12 cellular contexts compared by ENCODE assay signal in genomic region chr14:105025429-105025828, GRCh38. TPM values are rescaled to one million over a fixed set of nuclear protein-coding genes. Genes with fewer than 3 reads are reported as not detected.
DNase-seq lines count a peak whose midpoint lies in the region; ATAC-seq, FAIRE-seq and TF ChIP-seq lines count a peak whose summit lies in the region.
"Had no signal": no experiment of that assay in that cellular context is flagged by ENCODE, and none has a peak within 500 bp of the region (broad histone marks: within the 10 kb centered on the region; RNA-seq: fewer than 3 reads in every experiment).

No MANE protein-coding gene starts in this region.

- H3K4me1 ChIP-seq in foreskin keratinocyte (peaks cover 62% of the 10 kb centered on the region), HepG2 (ENCODE audit: insufficient read depth, low read length) (peaks cover 23% of the 10 kb centered on the region)

- peaks cover 57% of the 10 kb centered on the region for H3K4me1 Mint-ChIP-seq in stimulated activated naive CD8-positive, alpha-beta T cell treated with anti-CD3 and anti-CD28 coated beads, Interleukin-15, Interleukin-2, amounts not matched to agents 100 ng/mL and 50 ng/mL, for 24 hours (ENCODE audit: low read depth)
- H3K4me1 Mint-ChIP-seq in activated B cell treated with CpG ODN at 0.5 μM for 24 hours: peaks cover 37% of the 10 kb centered on the region

- 86% methylated on average over 6 of the region's 6 CpGs for whole genome bisulfite sequencing in HepG2 (ENCODE audit: low lambda C conversion rate)

- H3K27me3 Mint-ChIP-seq in stimulated activated naive CD8-positive, alpha-beta T cell treated with anti-CD3 and anti-CD28 coated beads, Interleukin-15, Interleukin-2, amounts not matched to agents 100 ng/mL and 50 ng/mL, for 24 hours: no peaks in the 10 kb centered on the region
- H3K27me3 Mint-ChIP-seq in activated B cell treated with CpG ODN at 0.5 μM for 24 hours: no peaks in the 10 kb centered on the region

- H3K36me3 ChIP-seq in HepG2 (replicated peaks in 1 of 2; ENCODE audit: control insufficient read depth in 1 of 2, insufficient read depth in 2 of 2, low read length in 2 of 2): no peaks in the 10 kb centered on the region
- H3K36me3 ChIP-seq: heart left ventricle had no signal

- peak overlapping the region; percentile 82 for H3K27ac Mint-ChIP-seq in stimulated activated naive CD8-positive, alpha-beta T cell treated with anti-CD3 and anti-CD28 coated beads, Interleukin-15, Interleukin-2, amounts not matched to agents 100 ng/mL and 50 ng/mL, for 24 hours
- peak overlapping the region; percentile 83 for H3K27ac Mint-ChIP-seq in activated B cell treated with CpG ODN at 0.5 μM for 24 hours
- H3K27ac Mint-ChIP-seq: progenitor cell of endocrine pancreas had no signal

- H3K27ac ChIP-seq in foreskin keratinocyte (peak overlapping the region; percentile 15), HepG2 (ENCODE audit: extremely low read length, insufficient read depth, low read length) (no peak overlapping the region)
- H3K27ac ChIP-seq: C4-2B had no signal

- no peaks in the 10 kb centered on the region for H4K20me1 ChIP-seq in HepG2 (ENCODE audit: insufficient read depth, low read length)

- no peak for TF ChIP-seq RAD21 in HepG2 (CRISPR knock-in tag; IDR thresholded peaks at IDR 0.05)

- H3K79me2 ChIP-seq in HepG2 (ENCODE audit: insufficient read depth, low read length): peaks cover 4% of the 10 kb centered on the region

- peaks cover 5% of the 10 kb centered on the region for H3K36me3 Mint-ChIP-seq in stimulated activated naive CD8-positive, alpha-beta T cell treated with anti-CD3 and anti-CD28 coated beads, Interleukin-15, Interleukin-2, amounts not matched to agents 100 ng/mL and 50 ng/mL, for 24 hours (ENCODE audit: low read depth)
- peaks cover 2% of the 10 kb centered on the region for H3K36me3 Mint-ChIP-seq in activated B cell treated with CpG ODN at 0.5 μM for 24 hours (ENCODE audit: low read depth)

- in situ Hi-C loops in HepG2 (cut with HindIII; ENCODE audit: extremely low pct_ligation_motif_present, low pct_unique_long_range_greater_than_20kb): no loop called here

- BruUV-seq in HepG2 (replicated peaks; lab: Mats Ljungman, UMichigan): no TSS peak

- no peak for FAIRE-seq in HepG2 (lab: Jason Lieb, UNC)

- POLR2A ChIA-PET in activated B cell treated with CpG ODN at 0.5 μM for 24 hours (lab: Charles Lee): interaction anchor here (1.0 to 3.1 kb wide), 3 partner anchors 36 to 50 kb away, joined by 3 to 12 read pairs (median 3); partner anchors contain the start of gene GPR132
- POLR2A ChIA-PET in HepG2 (lab: Yijun Ruan, JAX): no interaction called here

- TF ChIP-seq CTCF in activated B cell treated with CpG ODN at 0.5 μM for 24 hours (IDR thresholded peaks at IDR 0.05) (no peak), foreskin keratinocyte (conservative IDR thresholded peaks at IDR 0.05) (no peak), HepG2 (CRISPR knock-in tag; IDR thresholded peaks at IDR 0.05) (no peak), GM20000 (IDR thresholded peaks at IDR 0.05; ENCODE audit: extremely low read depth, missing control alignments) (no peak)

- no peak for ATAC-seq in stimulated activated naive CD8-positive, alpha-beta T cell treated with anti-CD3 and anti-CD28 coated beads, Interleukin-15, Interleukin-2, amounts not matched to agents 100 U/mL and 50 U/mL, for 24 hours
- ATAC-seq in activated B cell treated with CpG ODN at 0.5 μM for 24 hours (ENCODE audit: low read depth) (no peak), foreskin keratinocyte (no peak), HepG2 (no peak), HG03432 (IDR thresholded peaks at IDR 0.05; ENCODE audit: unreplicated experiment) (no peak)
- ATAC-seq: heart left ventricle had no signal

- H2AFZ ChIP-seq in HepG2 (ENCODE audit: low read length): no peak overlapping the region

- H3K9me3 Mint-ChIP-seq in stimulated activated naive CD8-positive, alpha-beta T cell treated with anti-CD3 and anti-CD28 coated beads, Interleukin-15, Interleukin-2, amounts not matched to agents 100 ng/mL and 50 ng/mL, for 24 hours: no peaks in the 10 kb centered on the region
- H3K9me3 Mint-ChIP-seq in activated B cell treated with CpG ODN at 0.5 μM for 24 hours: no peaks in the 10 kb centered on the region

- H3K4me3 Mint-ChIP-seq in stimulated activated naive CD8-positive, alpha-beta T cell treated with anti-CD3 and anti-CD28 coated beads, Interleukin-15, Interleukin-2, amounts not matched to agents 100 ng/mL and 50 ng/mL, for 24 hours: no peak overlapping the region
- H3K4me3 Mint-ChIP-seq in activated B cell treated with CpG ODN at 0.5 μM for 24 hours: peak overlapping the region; percentile 19

- no peak overlapping the region for H3K9ac ChIP-seq in HepG2 (ENCODE audit: insufficient read depth, low read depth, low read length)

- no peak overlapping the region for H3K4me3 ChIP-seq in HepG2 (replicated peaks in 1 of 3; ENCODE audit: insufficient read depth in 1 of 3, low read depth in 2 of 3, low read length in 3 of 3)
- H3K4me3 ChIP-seq: heart left ventricle had no signal

- TF ChIP-seq POLR2A in HepG2 (IDR thresholded peaks at IDR 0.05; ENCODE audit: insufficient read depth in 1 of 2, low read depth in 2 of 2, low read length in 2 of 2): no peak

- H3K27me3 ChIP-seq in foreskin keratinocyte (no peaks in the 10 kb centered on the region), HepG2 (ENCODE audit: control insufficient read depth in 1 of 2, insufficient read depth in 2 of 2, low read length in 2 of 2) (peaks cover 0 to 10% of the 10 kb centered on the region in 2 experiments; a peak in 3 of 5 replicates)

- no peak overlapping the region for H3K4me2 ChIP-seq in HepG2 (ENCODE audit: low read depth, low read length)

- CTCF ChIA-PET in activated B cell treated with CpG ODN at 0.5 μM for 24 hours (lab: Charles Lee) (interaction anchor here (1.5 to 1.6 kb wide), 2 partner anchors 20 to 21 kb away, joined by 4 to 5 read pairs; no protein-coding TSS in a partner anchor), HepG2 (lab: Yijun Ruan, JAX; ENCODE audit: low intra/inter-chr PET ratio, low total read pairs) (no interaction called here)

- TF ChIP-seq EP300 in HepG2 (IDR thresholded peaks at IDR 0.05; ENCODE audit: low read depth in 2 of 2, low read length in 2 of 2) (no peak), HepG2 (CRISPR knock-in tag; IDR thresholded peaks at IDR 0.05; ENCODE audit: borderline replicate concordance) (no peak)

- intact Hi-C loops in activated B cell treated with CpG ODN at 0.5 μM for 24 hours (cut with micrococcal nuclease) (loop anchor here (1.0 kb wide), 1 partner anchor 20 kb away; no protein-coding TSS in a partner anchor), HepG2 (cut with micrococcal nuclease; ENCODE audit: unreplicated experiment) (no loop called here)

- no peak for DNase-seq in stimulated activated naive CD8-positive, alpha-beta T cell treated with anti-CD3 and anti-CD28 coated beads, Interleukin-15, Interleukin-2, amounts not matched to agents 100 U/mL and 50 U/mL, for 24 hours
- DNase-seq in activated B cell treated with CpG ODN at 0.5 μM for 24 hours: no peak
- no peak for DNase-seq in foreskin keratinocyte
- DNase-seq in HepG2 (ENCODE audit: low spot score): no peak
- DNase-seq in GM20000 (ENCODE audit: low spot score): no peak
- no peak for DNase-seq in NCI-H446 treated with DMSO at 0.1 percent for 48 hours (lab: John Stamatoyannopoulos, UW)
- DNase-seq: heart left ventricle, NCI-H2171 treated with DMSO at 0.1 percent for 48 hours had no signal

- no peaks in the 10 kb centered on the region for H3K9me3 ChIP-seq in HepG2 (ENCODE audit: low read length)
- H3K9me3 ChIP-seq: heart left ventricle had no signal

RNA-seq across cellular contexts. Expression of gene CDCA4, which starts 4.5 kb away (rescaled TPM):
- total RNA-seq in activated B cell treated with CpG ODN at 0.5 μM for 24 hours (11.7 and 13.6 TPM in 2 replicates), foreskin keratinocyte (74.1 and 81.5 TPM in 2 replicates), HepG2 (2016; rRNA removed; fragmentation: Illumina TruSeq; extraction: Trizol) (42.1 and 43.1 TPM in 2 replicates)
- polyA plus RNA-seq in foreskin keratinocyte (70.3 TPM in 2 replicates), HepG2 (2011; rRNA removed) (17.7 and 19.7 TPM in 2 replicates)
- 9.0 and 12.4 TPM in 2 replicates for total RNA-seq in HepG2 (2016; cell fraction: cytosol; rRNA removed; fragmentation: Illumina TruSeq; extraction: Trizol; ENCODE audit: low read depth)
- 41.3 and 41.8 TPM in 2 replicates for total RNA-seq in HepG2 (2016; cell fraction: insoluble cytoplasmic fraction; rRNA removed; fragmentation: Illumina TruSeq; extraction: Trizol)
- 34.3 and 35.7 TPM in 2 replicates for total RNA-seq in HepG2 (2016; cell fraction: membrane; rRNA removed; fragmentation: Illumina TruSeq; extraction: Trizol)
- 19.4 and 21.5 TPM in 2 replicates for total RNA-seq in HepG2 (2016; cell fraction: nucleus; rRNA removed; fragmentation: Illumina TruSeq; extraction: Trizol)
- 13.7 and 20.7 TPM in 2 replicates for polyA plus RNA-seq in HepG2 (2011; cell fraction: cytosol; rRNA removed)
- polyA plus RNA-seq in HepG2 (2011; cell fraction: nucleus; rRNA removed): 8.9 and 10.9 TPM in 2 replicates
- 11.9 and 18.4 TPM in 2 replicates for polyA plus RNA-seq in HepG2 (2012)
- polyA plus RNA-seq in HepG2 (2016; cell fraction: cytosol; fragmentation: Illumina TruSeq; extraction: Trizol; ENCODE audit: low read depth): 7.6 and 8.1 TPM in 2 replicates
- 44.8 and 50.0 TPM in 2 replicates for polyA plus RNA-seq in HepG2 (2016; cell fraction: insoluble cytoplasmic fraction; fragmentation: Illumina TruSeq; extraction: Trizol; ENCODE audit: low read depth)
- 24.5 and 25.1 TPM in 2 replicates for polyA plus RNA-seq in HepG2 (2016; cell fraction: membrane; fragmentation: Illumina TruSeq; extraction: Trizol; ENCODE audit: low read depth)
- 33.7 and 34.8 TPM in 2 replicates for polyA plus RNA-seq in HepG2 (2016; cell fraction: nucleus; fragmentation: Illumina TruSeq; extraction: Trizol; ENCODE audit: insufficient read depth, low read depth)
- polyA minus RNA-seq in HepG2 (2011; rRNA and poly(A)+ RNA removed; ENCODE audit: low replicate concordance): 30.0 and 31.4 TPM in 2 replicates
- 11.2 and 15.5 TPM in 2 replicates for polyA minus RNA-seq in HepG2 (2011; cell fraction: cytosol; rRNA and poly(A)+ RNA removed)
- polyA minus RNA-seq in HepG2 (2011; cell fraction: nucleus; rRNA and poly(A)+ RNA removed): 6.6 and 8.0 TPM in 2 replicates

RNA-seq across cellular contexts. Expression of gene GPR132, which starts 39.8 kb away (rescaled TPM):
- total RNA-seq in activated B cell treated with CpG ODN at 0.5 μM for 24 hours (43.4 and 48.5 TPM in 2 replicates), foreskin keratinocyte (not detected in 2 replicates), HepG2 (2016; rRNA removed; fragmentation: Illumina TruSeq; extraction: Trizol) (not detected in 2 replicates)
- polyA plus RNA-seq in foreskin keratinocyte (not detected in 2 replicates), HepG2 (2011; rRNA removed) (not detected in 2 replicates)
- total RNA-seq in HepG2 (2016; cell fraction: cytosol; rRNA removed; fragmentation: Illumina TruSeq; extraction: Trizol; ENCODE audit: low read depth): not detected in 2 replicates
- not detected in 2 replicates for total RNA-seq in HepG2 (2016; cell fraction: insoluble cytoplasmic fraction; rRNA removed; fragmentation: Illumina TruSeq; extraction: Trizol)
- not detected in 2 replicates for total RNA-seq in HepG2 (2016; cell fraction: membrane; rRNA removed; fragmentation: Illumina TruSeq; extraction: Trizol)
- total RNA-seq in HepG2 (2016; cell fraction: nucleus; rRNA removed; fragmentation: Illumina TruSeq; extraction: Trizol): not detected in 2 replicates
- not detected in 2 replicates for polyA plus RNA-seq in HepG2 (2011; cell fraction: cytosol; rRNA removed)
- polyA plus RNA-seq in HepG2 (2011; cell fraction: nucleus; rRNA removed): 0.05 TPM in 1 of 2 replicates, not detected in the other
- polyA plus RNA-seq in HepG2 (2012): not detected in 2 replicates
- not detected in 2 replicates for polyA plus RNA-seq in HepG2 (2016; cell fraction: cytosol; fragmentation: Illumina TruSeq; extraction: Trizol; ENCODE audit: low read depth)
- polyA plus RNA-seq in HepG2 (2016; cell fraction: insoluble cytoplasmic fraction; fragmentation: Illumina TruSeq; extraction: Trizol; ENCODE audit: low read depth): not detected in 2 replicates
- not detected in 2 replicates for polyA plus RNA-seq in HepG2 (2016; cell fraction: membrane; fragmentation: Illumina TruSeq; extraction: Trizol; ENCODE audit: low read depth)
- polyA plus RNA-seq in HepG2 (2016; cell fraction: nucleus; fragmentation: Illumina TruSeq; extraction: Trizol; ENCODE audit: insufficient read depth, low read depth): not detected in 2 replicates
- 0.09 TPM in 1 of 2 replicates, not detected in the other for polyA minus RNA-seq in HepG2 (2011; rRNA and poly(A)+ RNA removed; ENCODE audit: low replicate concordance)
- not detected in 2 replicates for polyA minus RNA-seq in HepG2 (2011; cell fraction: cytosol; rRNA and poly(A)+ RNA removed)
- not detected in 2 replicates for polyA minus RNA-seq in HepG2 (2011; cell fraction: nucleus; rRNA and poly(A)+ RNA removed)

RNA-seq across cellular contexts. Expression of gene CLBA1, which starts 39.8 kb away (rescaled TPM):
- 2.7 and 3.9 TPM in 2 replicates for total RNA-seq in activated B cell treated with CpG ODN at 0.5 μM for 24 hours
- 7.4 and 8.3 TPM in 2 replicates for total RNA-seq in foreskin keratinocyte
- 6.1 and 6.8 TPM in 2 replicates for polyA plus RNA-seq in foreskin keratinocyte
- 1.4 and 1.5 TPM in 2 replicates for total RNA-seq in HepG2 (2016; rRNA removed; fragmentation: Illumina TruSeq; extraction: Trizol)
- 0.44 and 0.71 TPM in 2 replicates for total RNA-seq in HepG2 (2016; cell fraction: cytosol; rRNA removed; fragmentation: Illumina TruSeq; extraction: Trizol; ENCODE audit: low read depth)
- 1.4 and 1.7 TPM in 2 replicates for total RNA-seq in HepG2 (2016; cell fraction: insoluble cytoplasmic fraction; rRNA removed; fragmentation: Illumina TruSeq; extraction: Trizol)
- 0.99 and 1.0 TPM in 2 replicates for total RNA-seq in HepG2 (2016; cell fraction: membrane; rRNA removed; fragmentation: Illumina TruSeq; extraction: Trizol)
- total RNA-seq in HepG2 (2016; cell fraction: nucleus; rRNA removed; fragmentation: Illumina TruSeq; extraction: Trizol): 1.7 and 2.1 TPM in 2 replicates
- 1.2 and 1.3 TPM in 2 replicates for polyA plus RNA-seq in HepG2 (2011; rRNA removed)
- 0.75 and 0.95 TPM in 2 replicates for polyA plus RNA-seq in HepG2 (2011; cell fraction: cytosol; rRNA removed)
- 2.8 and 3.0 TPM in 2 replicates for polyA plus RNA-seq in HepG2 (2011; cell fraction: nucleus; rRNA removed)
- polyA plus RNA-seq in HepG2 (2012): 0.49 and 0.51 TPM in 2 replicates
- 0.28 and 0.33 TPM in 2 replicates for polyA plus RNA-seq in HepG2 (2016; cell fraction: cytosol; fragmentation: Illumina TruSeq; extraction: Trizol; ENCODE audit: low read depth)
- 1.3 and 1.7 TPM in 2 replicates for polyA plus RNA-seq in HepG2 (2016; cell fraction: insoluble cytoplasmic fraction; fragmentation: Illumina TruSeq; extraction: Trizol; ENCODE audit: low read depth)
- 0.65 and 0.66 TPM in 2 replicates for polyA plus RNA-seq in HepG2 (2016; cell fraction: membrane; fragmentation: Illumina TruSeq; extraction: Trizol; ENCODE audit: low read depth)
- polyA plus RNA-seq in HepG2 (2016; cell fraction: nucleus; fragmentation: Illumina TruSeq; extraction: Trizol; ENCODE audit: insufficient read depth, low read depth): 1.8 and 3.1 TPM in 2 replicates
- 0.44 and 7.1 TPM in 2 replicates for polyA minus RNA-seq in HepG2 (2011; rRNA and poly(A)+ RNA removed; ENCODE audit: low replicate concordance)
- polyA minus RNA-seq in HepG2 (2011; cell fraction: cytosol; rRNA and poly(A)+ RNA removed): 1.1 TPM in 1 of 2 replicates, not detected in the other
- polyA minus RNA-seq in HepG2 (2011; cell fraction: nucleus; rRNA and poly(A)+ RNA removed): 0.90 and 1.1 TPM in 2 replicates

RNA-seq across cellular contexts. Expression of gene AHNAK2, which starts 47.3 kb away (rescaled TPM):
- not detected in 2 replicates for total RNA-seq in activated B cell treated with CpG ODN at 0.5 μM for 24 hours
- 183 and 225 TPM in 2 replicates for total RNA-seq in foreskin keratinocyte
- polyA plus RNA-seq in foreskin keratinocyte: 73.0 and 79.4 TPM in 2 replicates
- 0.15 and 0.18 TPM in 2 replicates for total RNA-seq in HepG2 (2016; rRNA removed; fragmentation: Illumina TruSeq; extraction: Trizol)
- not detected in 2 replicates for total RNA-seq in HepG2 (2016; cell fraction: cytosol; rRNA removed; fragmentation: Illumina TruSeq; extraction: Trizol; ENCODE audit: low read depth)
- total RNA-seq in HepG2 (2016; cell fraction: insoluble cytoplasmic fraction; rRNA removed; fragmentation: Illumina TruSeq; extraction: Trizol): 0.10 and 0.11 TPM in 2 replicates
- total RNA-seq in HepG2 (2016; cell fraction: membrane; rRNA removed; fragmentation: Illumina TruSeq; extraction: Trizol): 0.06 and 0.07 TPM in 2 replicates
- 0.53 and 0.68 TPM in 2 replicates for total RNA-seq in HepG2 (2016; cell fraction: nucleus; rRNA removed; fragmentation: Illumina TruSeq; extraction: Trizol)
- 0.10 and 0.11 TPM in 2 replicates for polyA plus RNA-seq in HepG2 (2011; rRNA removed)
- polyA plus RNA-seq in HepG2 (2011; cell fraction: cytosol; rRNA removed): 0.08 and 0.09 TPM in 2 replicates
- polyA plus RNA-seq in HepG2 (2011; cell fraction: nucleus; rRNA removed): 0.28 and 0.37 TPM in 2 replicates
- polyA plus RNA-seq in HepG2 (2012): 0.04 TPM in 2 replicates
- polyA plus RNA-seq in HepG2 (2016; cell fraction: cytosol; fragmentation: Illumina TruSeq; extraction: Trizol; ENCODE audit: low read depth): not detected in 2 replicates
- 0.07 and 0.11 TPM in 2 replicates for polyA plus RNA-seq in HepG2 (2016; cell fraction: insoluble cytoplasmic fraction; fragmentation: Illumina TruSeq; extraction: Trizol; ENCODE audit: low read depth)
- polyA plus RNA-seq in HepG2 (2016; cell fraction: membrane; fragmentation: Illumina TruSeq; extraction: Trizol; ENCODE audit: low read depth): not detected in 2 replicates
- 0.57 and 0.65 TPM in 2 replicates for polyA plus RNA-seq in HepG2 (2016; cell fraction: nucleus; fragmentation: Illumina TruSeq; extraction: Trizol; ENCODE audit: insufficient read depth, low read depth)
- 0.34 and 31.9 TPM in 2 replicates for polyA minus RNA-seq in HepG2 (2011; rRNA and poly(A)+ RNA removed; ENCODE audit: low replicate concordance)
- polyA minus RNA-seq in HepG2 (2011; cell fraction: cytosol; rRNA and poly(A)+ RNA removed): 0.30 and 0.35 TPM in 2 replicates
- polyA minus RNA-seq in HepG2 (2011; cell fraction: nucleus; rRNA and poly(A)+ RNA removed): 0.39 and 0.62 TPM in 2 replicates

Comparison
In these comparisons a context has a peak if more than half of its experiments do, and no peak if none do; other contexts are left out.
1. RNA of gene GPR132, which starts 39.8 kb away (total RNA-seq): 43.4 to 48.5 TPM in activated B cell treated with CpG ODN at 0.5 μM for 24 hours; not detected in foreskin keratinocyte and not detected in HepG2; every median in the first group is over 10 times any median in the second.